ENCODE assay signal across 21 cellular contexts in genomic region chr9:82565188-82565966, GRCh38.
"Had no signal": no experiment of that assay in that cellular context is flagged by ENCODE, and none has a peak within 500 bp of the region (broad histone marks: within the 10 kb centered on the region; RNA-seq: fewer than 3 reads in every experiment).

No MANE protein-coding gene starts in this region.

- H3K4me3 ChIP-seq: cardiac muscle cell, esophagus squamous epithelium, tibial artery had no signal

- H3K27me3 Mint-ChIP-seq: activated CD4-positive, alpha-beta memory T cell treated with anti-CD3 and anti-CD28 coated beads for 36 hours; activated CD4-positive, alpha-beta T cell treated with anti-CD3 and anti-CD28 coated beads for 36 hours; activated naive CD8-positive, alpha-beta T cell treated with anti-CD3 and anti-CD28 coated beads, Interleukin-2, amount 10 ng/mL, durations not matched to agents 7 days and 5 days; effector memory CD8-positive, alpha-beta T cell; naive thymus-derived CD8-positive, alpha-beta T cell had no signal

- H3K4me3 Mint-ChIP-seq: activated CD4-positive, alpha-beta memory T cell treated with anti-CD3 and anti-CD28 coated beads for 36 hours; activated CD4-positive, alpha-beta T cell treated with anti-CD3 and anti-CD28 coated beads for 36 hours; activated naive CD8-positive, alpha-beta T cell treated with anti-CD3 and anti-CD28 coated beads, Interleukin-2, amount 10 ng/mL, durations not matched to agents 7 days and 5 days; effector memory CD8-positive, alpha-beta T cell; naive thymus-derived CD8-positive, alpha-beta T cell; WTC11 had no signal

- H3K36me3 Mint-ChIP-seq: activated CD4-positive, alpha-beta memory T cell treated with anti-CD3 and anti-CD28 coated beads for 36 hours; activated naive CD8-positive, alpha-beta T cell treated with anti-CD3 and anti-CD28 coated beads, Interleukin-2, amount 10 ng/mL, durations not matched to agents 7 days and 5 days; naive thymus-derived CD8-positive, alpha-beta T cell; WTC11 had no signal

- H3K27me3 ChIP-seq: cardiac muscle cell, esophagus squamous epithelium, tibial artery had no signal

- H3K27ac ChIP-seq: cardiac muscle cell, esophagus squamous epithelium, tibial artery had no signal

- H3K4me1 Mint-ChIP-seq: activated CD4-positive, alpha-beta T cell treated with anti-CD3 and anti-CD28 coated beads for 36 hours; activated naive CD8-positive, alpha-beta T cell treated with anti-CD3 and anti-CD28 coated beads, Interleukin-2, amount 10 ng/mL, durations not matched to agents 7 days and 5 days; naive thymus-derived CD8-positive, alpha-beta T cell; WTC11 had no signal

- H3K27ac Mint-ChIP-seq: activated CD4-positive, alpha-beta memory T cell treated with anti-CD3 and anti-CD28 coated beads for 36 hours; activated CD4-positive, alpha-beta T cell treated with anti-CD3 and anti-CD28 coated beads for 36 hours; activated naive CD8-positive, alpha-beta T cell treated with anti-CD3 and anti-CD28 coated beads, Interleukin-2, amount 10 ng/mL, durations not matched to agents 7 days and 5 days; effector memory CD8-positive, alpha-beta T cell; WTC11 had no signal

- DNase-seq: activated CD4-positive, alpha-beta memory T cell treated with anti-CD3 and anti-CD28 coated beads for 36 hours; activated CD4-positive, alpha-beta T cell treated with anti-CD3 and anti-CD28 coated beads for 36 hours; activated naive CD8-positive, alpha-beta T cell treated with anti-CD3 and anti-CD28 coated beads, Interleukin-2, amount 10 ng/mL, durations not matched to agents 7 days and 5 days; activated T-cell treated with anti-CD3 and anti-CD28 coated beads for 4 hours; amygdala; effector memory CD8-positive, alpha-beta T cell; esophagus squamous epithelium; foreskin fibroblast; hippocampal formation; left colon; mammary epithelial cell; naive thymus-derived CD8-positive, alpha-beta T cell; occipital lobe; posterior cingulate gyrus; retina; stimulated activated CD4-positive, alpha-beta T cell treated with anti-CD3 and anti-CD28 coated beads, Interleukin-12 subunit alpha, Interleukin-12 subunit beta, amount 100 ng/mL, for 4 hours; stimulated activated CD4-positive, alpha-beta T cell treated with anti-CD3 and anti-CD28 coated beads, Interleukin-2, amount 100 ng/mL, for 24 hours; stimulated activated naive CD4-positive, alpha-beta T cell treated with Interleukin-2 at 50 U/mL for 16 hours; tibial artery had no signal

- H3K9me3 ChIP-seq: esophagus squamous epithelium, tibial artery had no signal

- H3K4me1 ChIP-seq: esophagus squamous epithelium, tibial artery had no signal

- ATAC-seq: activated CD4-positive, alpha-beta T cell treated with anti-CD3 and anti-CD28 coated beads for 36 hours; effector memory CD8-positive, alpha-beta T cell; left colon; naive thymus-derived CD8-positive, alpha-beta T cell; WTC11 had no signal

- H3K9me3 Mint-ChIP-seq: activated CD4-positive, alpha-beta memory T cell treated with anti-CD3 and anti-CD28 coated beads for 36 hours had no signal

- H3K36me3 ChIP-seq: cardiac muscle cell, esophagus squamous epithelium, tibial artery had no signal
